Comparison of ENCODE assay signal across 23 cellular contexts in the genomic region with DNA sequence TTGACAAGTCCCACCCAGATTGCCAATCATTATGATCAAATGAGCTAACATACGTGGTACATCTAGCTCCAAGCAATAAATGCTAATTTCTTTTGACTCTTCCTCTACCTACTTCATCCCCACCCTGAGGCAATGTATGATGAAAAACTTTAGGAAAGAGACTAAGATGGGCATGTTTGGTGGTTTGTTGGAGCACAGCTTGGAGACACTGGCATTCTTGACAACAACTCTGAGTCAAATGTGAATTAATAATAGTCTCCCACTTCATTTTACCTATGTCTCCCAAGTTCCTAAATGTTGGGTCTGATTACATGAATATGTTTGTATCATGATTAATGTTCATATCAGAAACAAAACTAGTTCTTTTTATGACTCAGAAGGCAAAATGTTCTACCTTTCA.
"Had no signal": no experiment of that assay in that cellular context is flagged by ENCODE, and none has a peak within 500 bp of the region (broad histone marks: within the 10 kb centered on the region; RNA-seq: fewer than 3 reads in every experiment).

No MANE protein-coding gene starts in this region.

- H3K27ac Mint-ChIP-seq: activated CD4-positive, alpha-beta T cell treated with anti-CD3 and anti-CD28 coated beads, Interleukin-2, amount 10 ng/mL, durations not matched to agents 24 days and 14 days; activated CD8-positive, alpha-beta memory T cell treated with anti-CD3 and anti-CD28 coated beads, Interleukin-2, amount 10 ng/mL, durations not matched to agents 7 days and 5 days; activated CD8-positive, alpha-beta T cell treated with anti-CD3 and anti-CD28 coated beads for 36 hours; activated naive CD8-positive, alpha-beta T cell treated with anti-CD3 and anti-CD28 coated beads, Interleukin-2, amount 50 U/mL, for 24 hours; activated T-helper 1 cell treated with anti-CD3 and anti-CD28 coated beads, Interleukin-12 subunit alpha, Interleukin-12 subunit beta, Interleukin-2, Interleukin-4 antibody, amounts not matched to agents 30 ng/mL and 10 ng/mL and 1 ng/mL, durations not matched to agents 14 hours and 24 hours and 36 hours; endodermal cell; immature natural killer cell; memory B cell; T-helper 1 cell treated with Interleukin-12 subunit alpha and Interleukin-12 subunit beta and Interleukin-4 antibody, amounts not matched to agents 30 μg/mL and 1 μg/mL, for 36 hours had no signal

- H3K4me3 ChIP-seq: colonic mucosa, thyroid gland, upper lobe of right lung had no signal

- H3K4me3 Mint-ChIP-seq: activated CD4-positive, alpha-beta T cell treated with anti-CD3 and anti-CD28 coated beads, Interleukin-2, amount 10 ng/mL, durations not matched to agents 24 days and 14 days; activated CD8-positive, alpha-beta memory T cell treated with anti-CD3 and anti-CD28 coated beads, Interleukin-2, amount 10 ng/mL, durations not matched to agents 7 days and 5 days; activated CD8-positive, alpha-beta T cell treated with anti-CD3 and anti-CD28 coated beads for 36 hours; activated naive CD8-positive, alpha-beta T cell treated with anti-CD3 and anti-CD28 coated beads, Interleukin-2, amount 50 U/mL, for 24 hours; activated T-helper 1 cell treated with anti-CD3 and anti-CD28 coated beads, Interleukin-12 subunit alpha, Interleukin-12 subunit beta, Interleukin-2, Interleukin-4 antibody, amounts not matched to agents 30 ng/mL and 10 ng/mL and 1 ng/mL, durations not matched to agents 14 hours and 24 hours and 36 hours; central memory CD8-positive, alpha-beta T cell; endodermal cell; immature natural killer cell; memory B cell; nephron progenitor cell; T-helper 1 cell treated with Interleukin-12 subunit alpha and Interleukin-12 subunit beta and Interleukin-4 antibody, amounts not matched to agents 30 μg/mL and 1 μg/mL, for 36 hours had no signal

- H3K9ac ChIP-seq: parathyroid adenoma had no signal

- H2AFZ ChIP-seq: parathyroid adenoma had no signal

- H3K9me3 ChIP-seq: colonic mucosa, thyroid gland, upper lobe of right lung had no signal

- H3K36me3 ChIP-seq: brain microvascular endothelial cell, colonic mucosa, thyroid gland, upper lobe of right lung had no signal

- DNase-seq: activated CD4-positive, alpha-beta T cell treated with anti-CD3 and anti-CD28 coated beads, Interleukin-2, amount 10 ng/mL, durations not matched to agents 24 days and 14 days; activated CD4-positive, CD25-positive, alpha-beta regulatory T cell; activated CD8-positive, alpha-beta memory T cell treated with anti-CD3 and anti-CD28 coated beads, Interleukin-2, amount 10 ng/mL, durations not matched to agents 7 days and 5 days; activated CD8-positive, alpha-beta T cell treated with anti-CD3 and anti-CD28 coated beads for 36 hours; activated gamma-delta T cell; activated naive CD4-positive, alpha-beta T cell treated with anti-CD3 and anti-CD28 coated beads, Interleukin-2, amount 50 U/mL, for 16 hours; activated naive CD8-positive, alpha-beta T cell treated with anti-CD3 and anti-CD28 coated beads, Interleukin-2, amount 50 U/mL, for 24 hours; anterior cingulate cortex; colonic mucosa; endodermal cell; immature natural killer cell; left ventricle myocardium superior; nephron progenitor cell; stimulated activated CD4-positive, alpha-beta T cell treated with anti-CD3 and anti-CD28 coated beads, Interleukin-4, amount 100 ng/mL, for 24 hours; stimulated activated naive CD8-positive, alpha-beta T cell treated with anti-CD3 and anti-CD28 coated beads, Interleukin-15, Interleukin-2, amounts not matched to agents 100 U/mL and 50 U/mL, for 24 hours; thyroid gland; upper lobe of right lung had no signal

- H3K9me3 Mint-ChIP-seq: activated CD4-positive, alpha-beta T cell treated with anti-CD3 and anti-CD28 coated beads, Interleukin-2, amount 10 ng/mL, durations not matched to agents 24 days and 14 days; activated T-helper 1 cell treated with anti-CD3 and anti-CD28 coated beads, Interleukin-12 subunit alpha, Interleukin-12 subunit beta, Interleukin-2, Interleukin-4 antibody, amounts not matched to agents 30 ng/mL and 10 ng/mL and 1 ng/mL, durations not matched to agents 14 hours and 24 hours and 36 hours; central memory CD8-positive, alpha-beta T cell; immature natural killer cell; T-helper 1 cell treated with Interleukin-12 subunit alpha and Interleukin-12 subunit beta and Interleukin-4 antibody, amounts not matched to agents 30 μg/mL and 1 μg/mL, for 36 hours had no signal

- H3K4me1 ChIP-seq: colonic mucosa had no signal

- H3K27me3 ChIP-seq: brain microvascular endothelial cell, colonic mucosa, thyroid gland, upper lobe of right lung had no signal

- H3K27me3 Mint-ChIP-seq: activated CD4-positive, alpha-beta T cell treated with anti-CD3 and anti-CD28 coated beads, Interleukin-2, amount 10 ng/mL, durations not matched to agents 24 days and 14 days; activated CD8-positive, alpha-beta memory T cell treated with anti-CD3 and anti-CD28 coated beads, Interleukin-2, amount 10 ng/mL, durations not matched to agents 7 days and 5 days; activated CD8-positive, alpha-beta T cell treated with anti-CD3 and anti-CD28 coated beads for 36 hours; activated naive CD8-positive, alpha-beta T cell treated with anti-CD3 and anti-CD28 coated beads, Interleukin-2, amount 50 U/mL, for 24 hours; central memory CD8-positive, alpha-beta T cell; memory B cell had no signal

- H3K4me1 Mint-ChIP-seq: activated CD4-positive, alpha-beta T cell treated with anti-CD3 and anti-CD28 coated beads, Interleukin-2, amount 10 ng/mL, durations not matched to agents 24 days and 14 days; activated CD8-positive, alpha-beta memory T cell treated with anti-CD3 and anti-CD28 coated beads, Interleukin-2, amount 10 ng/mL, durations not matched to agents 7 days and 5 days; activated naive CD8-positive, alpha-beta T cell treated with anti-CD3 and anti-CD28 coated beads, Interleukin-2, amount 50 U/mL, for 24 hours; endodermal cell; nephron progenitor cell had no signal

- H3K27ac ChIP-seq: brain microvascular endothelial cell, colonic mucosa, parathyroid adenoma, thyroid gland, upper lobe of right lung had no signal

- ATAC-seq: activated CD8-positive, alpha-beta memory T cell treated with anti-CD3 and anti-CD28 coated beads, Interleukin-2, amount 10 ng/mL, durations not matched to agents 7 days and 5 days; activated CD8-positive, alpha-beta T cell treated with anti-CD3 and anti-CD28 coated beads for 36 hours; activated naive CD8-positive, alpha-beta T cell treated with anti-CD3 and anti-CD28 coated beads, Interleukin-2, amount 50 U/mL, for 24 hours; stimulated activated naive CD8-positive, alpha-beta T cell treated with anti-CD3 and anti-CD28 coated beads, Interleukin-15, Interleukin-2, amounts not matched to agents 100 U/mL and 50 U/mL, for 24 hours; upper lobe of right lung had no signal
